8 cellular contexts compared by ENCODE assay signal in the genomic region with DNA sequence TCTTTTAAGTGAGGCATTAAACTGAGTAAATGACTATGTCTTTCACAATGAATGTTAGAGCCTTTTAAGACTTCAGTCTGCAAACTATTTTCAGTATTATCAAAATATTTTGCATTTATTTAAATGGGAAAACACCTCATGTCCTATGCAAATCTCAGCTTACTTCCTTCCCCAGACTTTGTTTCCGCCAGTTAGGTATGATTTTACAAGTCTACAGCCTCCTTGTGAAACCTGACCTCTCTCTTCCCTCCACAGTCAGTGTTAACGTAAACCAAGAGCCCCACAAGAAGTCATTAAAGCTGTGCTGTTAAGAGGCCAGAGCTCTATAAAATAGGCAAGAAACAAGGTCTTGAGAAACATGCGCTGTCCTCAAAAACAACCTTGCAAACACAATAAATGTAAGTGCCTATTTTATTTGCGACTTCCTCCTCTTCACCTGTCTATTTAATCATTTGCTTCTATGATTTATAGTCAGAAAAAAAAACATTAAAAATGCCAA. TPM values are rescaled to one million over a fixed set of nuclear protein-coding genes. Genes with fewer than 3 reads are reported as not detected.
DNase-seq lines count a peak whose midpoint lies in the region; ATAC-seq and TF ChIP-seq lines count a peak whose summit lies in the region.

No MANE protein-coding gene starts in this region.

- peaks cover 94% of the 10 kb centered on the region for H4K20me1 ChIP-seq in neural progenitor cell (ENCODE audit: low read depth)

- no peak overlapping the region for H3K9ac ChIP-seq in neural progenitor cell

- CTCF ChIA-PET in CD4-positive, alpha-beta memory T cell (lab: Charles Lee; ENCODE audit: partially characterized antibody): no interaction called here

- intact Hi-C loops in CD4-positive, alpha-beta memory T cell (cut with micrococcal nuclease): no loop called here
- intact Hi-C loops in right lobe of liver (cut with DNase I): no loop called here

- TF ChIP-seq CTCF in neural progenitor cell (IDR thresholded peaks at IDR 0.05): no peak
- no peak for TF ChIP-seq CTCF in right lobe of liver (IDR thresholded peaks at IDR 0.05)

- H3K4me3 Mint-ChIP-seq in neural progenitor cell: peak overlapping the region; percentile 68
- H3K4me3 Mint-ChIP-seq in CD4-positive, alpha-beta memory T cell: no peak overlapping the region

- WGBS in right lobe of liver (ENCODE audit: insufficient coverage, low coverage, low lambda C conversion rate, missing lambda C conversion rate): 65% methylated on average over 4 of the region's 4 CpGs

- TF ChIP-seq POLR2A in right lobe of liver (IDR thresholded peaks at IDR 0.05): no peak

- H2AFZ ChIP-seq in neural progenitor cell (replicated peaks): no peak overlapping the region

- H3K79me2 ChIP-seq in neural progenitor cell (ENCODE audit: low read depth): peaks cover 100% of the 10 kb centered on the region

- peaks cover 18% of the 10 kb centered on the region for H3K36me3 Mint-ChIP-seq in neural progenitor cell
- no peaks in the 10 kb centered on the region for H3K36me3 Mint-ChIP-seq in CD4-positive, alpha-beta memory T cell

- H3K27ac ChIP-seq in neural progenitor cell (peak overlapping the region; percentile 42), right lobe of liver (no peak overlapping the region)
- no peak overlapping the region for H3K27ac ChIP-seq in effector memory CD4-positive, alpha-beta T cell (ENCODE audit: insufficient read depth, low read length, poor library complexity, severe bottlenecking)
- no peak overlapping the region for H3K27ac ChIP-seq in CD4-positive, alpha-beta memory T cell (ENCODE audit: low read depth, low read length)

- peak overlapping the region; percentile 62 for H3K4me2 ChIP-seq in neural progenitor cell

- H3K36me3 ChIP-seq in neural progenitor cell (no peaks in the 10 kb centered on the region), right lobe of liver (no peaks in the 10 kb centered on the region)
- H3K36me3 ChIP-seq in effector memory CD4-positive, alpha-beta T cell (ENCODE audit: control insufficient read depth, insufficient read depth, low read length): no peaks in the 10 kb centered on the region
- no peaks in the 10 kb centered on the region for H3K36me3 ChIP-seq in CD4-positive, alpha-beta memory T cell (ENCODE audit: insufficient read depth, low read length)

- no peaks in the 10 kb centered on the region for H3K9me3 Mint-ChIP-seq in neural progenitor cell
- H3K9me3 Mint-ChIP-seq in CD4-positive, alpha-beta memory T cell: no peaks in the 10 kb centered on the region

- H3K4me3 ChIP-seq in neural progenitor cell: peak overlapping the region; percentile 22
- H3K4me3 ChIP-seq in effector memory CD4-positive, alpha-beta T cell (ENCODE audit: insufficient read depth, low read depth, low read length, poor library complexity, severe bottlenecking): no peak overlapping the region
- no peak overlapping the region for H3K4me3 ChIP-seq in CD4-positive, alpha-beta memory T cell (ENCODE audit: low read length in 2 of 2)
- no peak overlapping the region for H3K4me3 ChIP-seq in right lobe of liver

- POLR2A ChIA-PET in CD4-positive, alpha-beta memory T cell (lab: Charles Lee; ENCODE audit: partially characterized antibody): no interaction called here

- no peaks in the 10 kb centered on the region for H3K27me3 ChIP-seq in neural progenitor cell
- no peaks in the 10 kb centered on the region for H3K27me3 ChIP-seq in effector memory CD4-positive, alpha-beta T cell (replicated peaks; ENCODE audit: control insufficient read depth, insufficient read depth, low read length, poor library complexity, severe bottlenecking)
- peaks cover 5% of the 10 kb centered on the region for H3K27me3 ChIP-seq in CD4-positive, alpha-beta memory T cell (ENCODE audit: insufficient read depth, low read length)
- H3K27me3 ChIP-seq in right lobe of liver: no peaks in the 10 kb centered on the region

- ATAC-seq in GM19025 (IDR thresholded peaks at IDR 0.05; ENCODE audit: low read depth, unreplicated experiment): peak; percentile 95
- ATAC-seq in HG02884 (IDR thresholded peaks at IDR 0.05; ENCODE audit: unreplicated experiment): peak; percentile 93
- no peak for ATAC-seq in right lobe of liver

- peak overlapping the region; percentile 55 for H3K27ac Mint-ChIP-seq in neural progenitor cell
- H3K27ac Mint-ChIP-seq in CD4-positive, alpha-beta memory T cell: no peak overlapping the region

- H3K27me3 Mint-ChIP-seq in neural progenitor cell (ENCODE audit: insufficient read depth, low read depth): peaks cover 2% of the 10 kb centered on the region
- H3K27me3 Mint-ChIP-seq in CD4-positive, alpha-beta memory T cell: peaks cover 6 to 9% of the 10 kb centered on the region in 2 donors

- H3K4me1 ChIP-seq in neural progenitor cell: peaks cover 27% of the 10 kb centered on the region
- no peaks in the 10 kb centered on the region for H3K4me1 ChIP-seq in effector memory CD4-positive, alpha-beta T cell (ENCODE audit: control insufficient read depth, insufficient read depth, low read length, poor library complexity, severe bottlenecking)
- H3K4me1 ChIP-seq in CD4-positive, alpha-beta memory T cell (ENCODE audit: insufficient read depth, low read length): no peaks in the 10 kb centered on the region
- no peaks in the 10 kb centered on the region for H3K4me1 ChIP-seq in right lobe of liver

- peak; percentile 39 for DNase-seq in NCI-H69 (lab: John Stamatoyannopoulos, UW)
- peak; percentile 57 for DNase-seq in neural progenitor cell (ENCODE audit: low spot score)
- DNase-seq in effector memory CD4-positive, alpha-beta T cell: no peak
- DNase-seq in NCI-H446 treated with DMSO at 0.1 percent for 48 hours (lab: John Stamatoyannopoulos, UW): no peak
- DNase-seq in CD4-positive, alpha-beta memory T cell: no peak
- no peak for DNase-seq in right lobe of liver

- H3K4me1 Mint-ChIP-seq in neural progenitor cell: peaks cover 59% of the 10 kb centered on the region
- peaks cover 0 to 4% (median 1%) of the 10 kb centered on the region in 4 donors for H3K4me1 Mint-ChIP-seq in CD4-positive, alpha-beta memory T cell

- H3K9me3 ChIP-seq in neural progenitor cell (ENCODE audit: low read depth): no peaks in the 10 kb centered on the region
- H3K9me3 ChIP-seq in effector memory CD4-positive, alpha-beta T cell (ENCODE audit: control insufficient read depth, low read length): no peaks in the 10 kb centered on the region
- H3K9me3 ChIP-seq in CD4-positive, alpha-beta memory T cell (ENCODE audit: control insufficient read depth in 1 of 2, low read length in 2 of 2): no peaks in the 10 kb centered on the region
- no peaks in the 10 kb centered on the region for H3K9me3 ChIP-seq in right lobe of liver

- peaks cover 48% of the 10 kb centered on the region for H3F3A ChIP-seq in neural progenitor cell (ENCODE audit: low read depth)

RNA-seq across cellular contexts. Expression of a gene that starts 48.3 kb away (rescaled TPM):
- total RNA-seq in neural progenitor cell (ENCODE audit: low replicate concordance) (508 and 574 TPM in 2 replicates), right lobe of liver (under 1 TPM; 0.06 to 0.22 (median 0.12) TPM)
- not detected for total RNA-seq in CD4-positive, alpha-beta memory T cell
- polyA plus RNA-seq in CD4-positive, alpha-beta memory T cell: not detected

Comparison
In these comparisons a context has a peak if more than half of its experiments do, and no peak if none do; other contexts are left out.
1. ATAC-seq: peak in GM19025 (single experiment) and HG02884 (single experiment); none in right lobe of liver (0 of 4).
2. DNase-seq: peak in NCI-H69 (single experiment) and neural progenitor cell (single experiment); none in effector memory CD4-positive, alpha-beta T cell (0 of 3), NCI-H446 treated with DMSO at 0.1 percent for 48 hours (single experiment), CD4-positive, alpha-beta memory T cell (0 of 5) and right lobe of liver (0 of 3).
3. RNA of a gene that starts 48.3 kb away (total RNA-seq): 508 to 574 TPM in neural progenitor cell; 0.06 to 0.22 TPM in right lobe of liver and not detected in CD4-positive, alpha-beta memory T cell; every median in the first group is over 100 times any median in the second.